In genomic region chr9:73149371-73150067, GRCh38 we compare ENCODE assay signal across 1 cellular context.
TF ChIP-seq lines count a peak whose summit lies in the region.

No MANE protein-coding gene starts in this region.

TF ChIP-seq in K562, 482 proteins besides CTCF, POLR2A, EP300 and RAD21 (continued from another document and continues in another):
- TF ChIP-seq, protein P1, sequence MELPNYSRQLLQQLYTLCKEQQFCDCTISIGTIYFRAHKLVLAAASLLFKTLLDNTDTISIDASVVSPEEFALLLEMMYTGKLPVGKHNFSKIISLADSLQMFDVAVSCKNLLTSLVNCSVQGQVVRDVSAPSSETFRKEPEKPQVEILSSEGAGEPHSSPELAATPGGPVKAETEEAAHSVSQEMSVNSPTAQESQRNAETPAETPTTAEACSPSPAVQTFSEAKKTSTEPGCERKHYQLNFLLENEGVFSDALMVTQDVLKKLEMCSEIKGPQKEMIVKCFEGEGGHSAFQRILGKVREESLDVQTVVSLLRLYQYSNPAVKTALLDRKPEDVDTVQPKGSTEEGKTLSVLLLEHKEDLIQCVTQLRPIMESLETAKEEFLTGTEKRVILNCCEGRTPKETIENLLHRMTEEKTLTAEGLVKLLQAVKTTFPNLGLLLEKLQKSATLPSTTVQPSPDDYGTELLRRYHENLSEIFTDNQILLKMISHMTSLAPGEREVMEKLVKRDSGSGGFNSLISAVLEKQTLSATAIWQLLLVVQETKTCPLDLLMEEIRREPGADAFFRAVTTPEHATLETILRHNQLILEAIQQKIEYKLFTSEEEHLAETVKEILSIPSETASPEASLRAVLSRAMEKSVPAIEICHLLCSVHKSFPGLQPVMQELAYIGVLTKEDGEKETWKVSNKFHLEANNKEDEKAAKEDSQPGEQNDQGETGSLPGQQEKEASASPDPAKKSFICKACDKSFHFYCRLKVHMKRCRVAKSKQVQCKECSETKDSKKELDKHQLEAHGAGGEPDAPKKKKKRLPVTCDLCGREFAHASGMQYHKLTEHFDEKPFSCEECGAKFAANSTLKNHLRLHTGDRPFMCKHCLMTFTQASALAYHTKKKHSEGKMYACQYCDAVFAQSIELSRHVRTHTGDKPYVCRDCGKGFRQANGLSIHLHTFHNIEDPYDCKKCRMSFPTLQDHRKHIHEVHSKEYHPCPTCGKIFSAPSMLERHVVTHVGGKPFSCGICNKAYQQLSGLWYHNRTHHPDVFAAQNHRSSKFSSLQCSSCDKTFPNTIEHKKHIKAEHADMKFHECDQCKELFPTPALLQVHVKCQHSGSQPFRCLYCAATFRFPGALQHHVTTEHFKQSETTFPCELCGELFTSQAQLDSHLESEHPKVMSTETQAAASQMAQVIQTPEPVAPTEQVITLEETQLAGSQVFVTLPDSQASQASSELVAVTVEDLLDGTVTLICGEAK (IDR thresholded peaks at IDR 0.05), result 0 out of 2 replicates have a peak, but pooled peaks have one; percentile 11
- TF ChIP-seq, protein P1 (CRISPR knock-in tag; IDR thresholded peaks at IDR 0.05), result no peak
- no peak for TF ChIP-seq ZNF79 (CRISPR knock-in tag; IDR thresholded peaks at IDR 0.05; ENCODE audit: low read depth)
- 0 out of 2 replicates have a peak, but pooled peaks have one; percentile 16 for TF ChIP-seq PTTG1 (tag; IDR thresholded peaks at IDR 0.05; ENCODE audit: low read depth)
- peak; percentile 97 for TF ChIP-seq DPF2 (IDR thresholded peaks at IDR 0.05)
- TF ChIP-seq MTA2 (IDR thresholded peaks at IDR 0.05; ENCODE audit: low read depth), result no peak
- no peak for TF ChIP-seq ZNF143 (CRISPR knock-in tag; IDR thresholded peaks at IDR 0.05)
- peak; percentile 77 for TF ChIP-seq MAFG (tag; conservative IDR thresholded peaks at IDR 0.05)
- no peak for TF ChIP-seq ETV5 (CRISPR knock-in tag; IDR thresholded peaks at IDR 0.05; ENCODE audit: low read depth)
- TF ChIP-seq ZNF592 (IDR thresholded peaks at IDR 0.05), result peak; percentile 81
- peak; percentile 95 for TF ChIP-seq SMARCA4 (IDR thresholded peaks at IDR 0.05)
- TF ChIP-seq MEIS2 (IDR thresholded peaks at IDR 0.05; ENCODE audit: partially characterized antibody), result peak; percentile 55
- TF ChIP-seq FOXK2 (conservative IDR thresholded peaks at IDR 0.05 in 1 of 2, IDR thresholded peaks at IDR 0.05 in 1 of 2; ENCODE audit: low read depth in 2 of 2), result peak; percentile 31 to 40; a peak in 1 of 4 replicates
- no peak for TF ChIP-seq KLF10 (CRISPR knock-in tag; IDR thresholded peaks at IDR 0.05)
- TF ChIP-seq ZNF3 (CRISPR knock-in tag; IDR thresholded peaks at IDR 0.05), result no peak
- TF ChIP-seq TGIF2 (CRISPR knock-in tag; IDR thresholded peaks at IDR 0.05), result no peak
- TF ChIP-seq PCBP1 (IDR thresholded peaks at IDR 0.05; ENCODE audit: low read depth, low read length, poor library complexity, severe bottlenecking), result no peak
- no peak for TF ChIP-seq ZNF586 (CRISPR knock-in tag; conservative IDR thresholded peaks at IDR 0.05)
- TF ChIP-seq LEF1 (IDR thresholded peaks at IDR 0.05), result peak; percentile 77
- no peak for TF ChIP-seq TRIM25 (IDR thresholded peaks at IDR 0.05; ENCODE audit: borderline replicate concordance)
- TF ChIP-seq MTA1 (IDR thresholded peaks at IDR 0.05; ENCODE audit: borderline replicate concordance), result 0 out of 2 replicates have a peak, but pooled peaks have one; percentile 46
- TF ChIP-seq, protein P2, sequence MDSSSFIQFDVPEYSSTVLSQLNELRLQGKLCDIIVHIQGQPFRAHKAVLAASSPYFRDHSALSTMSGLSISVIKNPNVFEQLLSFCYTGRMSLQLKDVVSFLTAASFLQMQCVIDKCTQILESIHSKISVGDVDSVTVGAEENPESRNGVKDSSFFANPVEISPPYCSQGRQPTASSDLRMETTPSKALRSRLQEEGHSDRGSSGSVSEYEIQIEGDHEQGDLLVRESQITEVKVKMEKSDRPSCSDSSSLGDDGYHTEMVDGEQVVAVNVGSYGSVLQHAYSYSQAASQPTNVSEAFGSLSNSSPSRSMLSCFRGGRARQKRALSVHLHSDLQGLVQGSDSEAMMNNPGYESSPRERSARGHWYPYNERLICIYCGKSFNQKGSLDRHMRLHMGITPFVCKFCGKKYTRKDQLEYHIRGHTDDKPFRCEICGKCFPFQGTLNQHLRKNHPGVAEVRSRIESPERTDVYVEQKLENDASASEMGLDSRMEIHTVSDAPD (CRISPR knock-in tag; IDR thresholded peaks at IDR 0.05), result no peak
- TF ChIP-seq EP400 (IDR thresholded peaks at IDR 0.05), result peak; percentile 22; the same call in 1 of the 2 replicates
- TF ChIP-seq, protein P3, sequence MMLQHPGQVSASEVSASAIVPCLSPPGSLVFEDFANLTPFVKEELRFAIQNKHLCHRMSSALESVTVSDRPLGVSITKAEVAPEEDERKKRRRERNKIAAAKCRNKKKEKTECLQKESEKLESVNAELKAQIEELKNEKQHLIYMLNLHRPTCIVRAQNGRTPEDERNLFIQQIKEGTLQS (IDR thresholded peaks at IDR 0.05), result peak; percentile 99
- TF ChIP-seq, protein P3 (CRISPR knock-in tag; conservative IDR thresholded peaks at IDR 0.05), result no peak
- no peak for TF ChIP-seq WHSC1 (IDR thresholded peaks at IDR 0.05; ENCODE audit: low read length)
- TF ChIP-seq, protein P4, sequence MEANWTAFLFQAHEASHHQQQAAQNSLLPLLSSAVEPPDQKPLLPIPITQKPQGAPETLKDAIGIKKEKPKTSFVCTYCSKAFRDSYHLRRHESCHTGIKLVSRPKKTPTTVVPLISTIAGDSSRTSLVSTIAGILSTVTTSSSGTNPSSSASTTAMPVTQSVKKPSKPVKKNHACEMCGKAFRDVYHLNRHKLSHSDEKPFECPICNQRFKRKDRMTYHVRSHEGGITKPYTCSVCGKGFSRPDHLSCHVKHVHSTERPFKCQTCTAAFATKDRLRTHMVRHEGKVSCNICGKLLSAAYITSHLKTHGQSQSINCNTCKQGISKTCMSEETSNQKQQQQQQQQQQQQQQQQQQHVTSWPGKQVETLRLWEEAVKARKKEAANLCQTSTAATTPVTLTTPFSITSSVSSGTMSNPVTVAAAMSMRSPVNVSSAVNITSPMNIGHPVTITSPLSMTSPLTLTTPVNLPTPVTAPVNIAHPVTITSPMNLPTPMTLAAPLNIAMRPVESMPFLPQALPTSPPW (CRISPR knock-in tag; IDR thresholded peaks at IDR 0.05), result peak; percentile 20; the same call in 1 of the 2 replicates
- peak; percentile 81 for TF ChIP-seq ZNF316 (IDR thresholded peaks at IDR 0.05)
- TF ChIP-seq JUNB (CRISPR knock-in tag; conservative IDR thresholded peaks at IDR 0.05), result peak; percentile 93
- peak in 1 of 2 experiments; percentile 31; a peak in 1 of 4 replicates for TF ChIP-seq HDAC1 (IDR thresholded peaks at IDR 0.05)
- peak; percentile 99 for TF ChIP-seq FOSL1 (tag; conservative IDR thresholded peaks at IDR 0.05)
- peak; percentile 81 for TF ChIP-seq C11orf30 (IDR thresholded peaks at IDR 0.05; ENCODE audit: low read depth)
- TF ChIP-seq SMARCC2 (IDR thresholded peaks at IDR 0.05; ENCODE audit: low read depth), result peak; percentile 90
- no peak for TF ChIP-seq HDGF (IDR thresholded peaks at IDR 0.05)
- TF ChIP-seq CREB3L1 (IDR thresholded peaks at IDR 0.05; ENCODE audit: borderline replicate concordance, low read depth), result peak; percentile 55; the same call in 1 of the 2 replicates
- TF ChIP-seq RBM14 (IDR thresholded peaks at IDR 0.05; ENCODE audit: borderline replicate concordance, insufficient read depth, low read depth, low read length), result no peak
- TF ChIP-seq, protein P5, sequence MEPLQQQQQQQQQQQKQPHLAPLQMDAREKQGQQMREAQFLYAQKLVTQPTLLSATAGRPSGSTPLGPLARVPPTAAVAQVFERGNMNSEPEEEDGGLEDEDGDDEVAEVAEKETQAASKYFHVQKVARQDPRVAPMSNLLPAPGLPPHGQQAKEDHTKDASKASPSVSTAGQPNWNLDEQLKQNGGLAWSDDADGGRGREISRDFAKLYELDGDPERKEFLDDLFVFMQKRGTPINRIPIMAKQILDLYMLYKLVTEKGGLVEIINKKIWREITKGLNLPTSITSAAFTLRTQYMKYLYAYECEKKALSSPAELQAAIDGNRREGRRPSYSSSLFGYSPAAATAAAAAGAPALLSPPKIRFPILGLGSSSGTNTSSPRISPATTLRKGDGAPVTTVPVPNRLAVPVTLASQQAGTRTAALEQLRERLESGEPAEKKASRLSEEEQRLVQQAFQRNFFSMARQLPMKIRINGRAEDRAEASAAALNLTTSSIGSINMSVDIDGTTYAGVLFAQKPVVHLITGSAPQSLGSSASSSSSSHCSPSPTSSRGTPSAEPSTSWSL (CRISPR knock-in tag; IDR thresholded peaks at IDR 0.05; ENCODE audit: borderline replicate concordance), result no peak
- no peak for TF ChIP-seq GABPB2 (CRISPR knock-in tag; conservative IDR thresholded peaks at IDR 0.05)
- peak; percentile 88 for TF ChIP-seq ARID1B (IDR thresholded peaks at IDR 0.05)
- TF ChIP-seq NFE2 (IDR thresholded peaks at IDR 0.05; ENCODE audit: low read depth), result peak; percentile 83
- peak; percentile 68 for TF ChIP-seq FOS (IDR thresholded peaks at IDR 0.05; ENCODE audit: extremely low read depth, insufficient read length)
